Comparison of ENCODE assay signal across 8 cellular contexts in genomic region chr12:27711312-27711682, GRCh38. TPM values are rescaled to one million over a fixed set of nuclear protein-coding genes. Genes with fewer than 3 reads are reported as not detected.
A peak's percentile ranks its signal among the peaks of the same experiment; 100 is the strongest.
DNase-seq lines count a peak whose midpoint lies in the region; ATAC-seq, FAIRE-seq and TF ChIP-seq lines count a peak whose summit lies in the region.

No MANE protein-coding gene starts in this region.

- no peaks in the 10 kb centered on the region for H3K27me3 Mint-ChIP-seq in neural crest cell (ENCODE audit: low read depth)

- no peak overlapping the region for H3K18ac ChIP-seq in H1 (ENCODE audit: extremely low read depth, low read length)

- peak overlapping the region; percentile 71 for H4K5ac ChIP-seq in H1 (ENCODE audit: insufficient read length, low read depth, low read length)

- H3K9me3 ChIP-seq in cardiac muscle cell (ENCODE audit: low read depth) (no peaks in the 10 kb centered on the region), H1 (ENCODE audit: insufficient read depth in 2 of 2, low read depth in 1 of 2, low read length in 1 of 2) (no peaks in the 10 kb centered on the region)

- TF ChIP-seq EP300 in H1 (IDR thresholded peaks at IDR 0.05; ENCODE audit: borderline replicate concordance in 1 of 2, low read depth in 2 of 2, low read length in 2 of 2) = no peak

- H2BK5ac ChIP-seq in H1 (ENCODE audit: low read depth, low read length) = peak overlapping the region; percentile 87

- no peak overlapping the region for H2BK20ac ChIP-seq in H1 (ENCODE audit: low read length)

- CTCF ChIA-PET in H1 (lab: Charles Lee; ENCODE audit: partially characterized antibody) = no interaction called here

- H3K56ac ChIP-seq in H1 (replicated peaks; ENCODE audit: insufficient read length, low read depth, low read length) = peak overlapping the region; percentile 80

- peak in 1 of 2 experiments; percentile 26; a peak in 1 of 3 replicates for TF ChIP-seq POLR2A in H1 (IDR thresholded peaks at IDR 0.05; ENCODE audit: control extremely low read depth in 1 of 2, low read depth in 2 of 2, low read length in 2 of 2)

- no peak overlapping the region for H2BK120ac ChIP-seq in H1 (replicated peaks; ENCODE audit: low read depth, low read length)

- H4K8ac ChIP-seq in H1 (ENCODE audit: extremely low read depth, insufficient read depth, low read length) = peak overlapping the region; percentile 94

- no peak for TF ChIP-seq CTCF in cardiac muscle cell (IDR thresholded peaks at IDR 0.05; ENCODE audit: low read depth, low read length)
- TF ChIP-seq CTCF in H1 (IDR thresholded peaks at IDR 0.05; ENCODE audit: control extremely low read depth in 1 of 3, insufficient read depth in 1 of 3, low read depth in 1 of 3, low read length in 3 of 3) = no peak
- TF ChIP-seq CTCF in neural crest cell (conservative IDR thresholded peaks at IDR 0.05) = no peak

- in situ Hi-C loops in SK-MEL-5 (cut with HindIII; ENCODE audit: low pct_unique_long_range_greater_than_20kb, low sequenced_read_pairs) = no loop called here

- 6% methylated on average over 11 of the region's 11 CpGs; no CpG with 5 or more reads in 1 of the 2 experiments for WGBS in H1 (ENCODE audit: extremely low coverage in 1 of 2, insufficient coverage in 1 of 2, insufficient read length in 1 of 2, insufficient replicate concordance in 2 of 2, low coverage in 1 of 2, low lambda C conversion rate in 2 of 2, missing lambda C conversion rate in 1 of 2), 2 experiments

- H4K91ac ChIP-seq in H1 (replicated peaks; ENCODE audit: insufficient read length, low read length) = no peak overlapping the region

- no peak for ATAC-seq in Right ventricle myocardium inferior
- peak; percentile 24 for ATAC-seq in HG03139 (IDR thresholded peaks at IDR 0.05; ENCODE audit: unreplicated experiment)
- no peak for ATAC-seq in HG03196 (IDR thresholded peaks at IDR 0.05; ENCODE audit: unreplicated experiment)
- ATAC-seq in HG03469 (IDR thresholded peaks at IDR 0.05; ENCODE audit: unreplicated experiment) = no peak

- no peak for TF ChIP-seq RAD21 in H1 (IDR thresholded peaks at IDR 0.05 in 1 of 2, conservative IDR thresholded peaks at IDR 0.05 in 1 of 2; ENCODE audit: low read depth in 2 of 2, low read length in 2 of 2)

- POLR2A ChIA-PET in H1 (lab: Charles Lee; ENCODE audit: partially characterized antibody) = interaction anchor here (0.6 to 1.2 kb wide), 4 partner anchors 12 to 187 kb away, joined by 3 to 4 read pairs (median 3); partner anchors contain the start of genes KLHL42, MANSC4 and PPFIBP1

- H3K4me3 ChIP-seq in cardiac muscle cell = peak overlapping the region; percentile 68
- H3K4me3 ChIP-seq in H1 (ENCODE audit: extremely low read depth in 1 of 4, insufficient read depth in 2 of 4, low read depth in 3 of 4, low read length in 4 of 4) = peak overlapping the region; percentile 82 to 97 (median 91)

- DNase-seq in cardiac muscle cell (ENCODE audit: low read depth in 1 of 2, low spot score in 1 of 2) (peak in 1 of 2 donors; percentile 5), Right ventricle myocardium inferior (ENCODE audit: missing footprints) (no peak), SK-MEL-5 (ENCODE audit: low read depth, low spot score) (peak; percentile 9), H1 (ENCODE audit: low read depth in 1 of 2, low spot score in 2 of 2) (no peak), neural crest cell (ENCODE audit: low read depth, low spot score) (no peak)

- no peaks in the 10 kb centered on the region for H3K9me3 Mint-ChIP-seq in neural crest cell

- H3K4me1 ChIP-seq in cardiac muscle cell (ENCODE audit: low read depth) (no peaks in the 10 kb centered on the region), H1 (replicated peaks in 1 of 4; ENCODE audit: control insufficient read depth in 3 of 4, insufficient read depth in 4 of 4, low read length in 3 of 4) (peaks cover 0 to 3% (median 1%) of the 10 kb centered on the region in 4 experiments; a peak in 3 of 7 replicates)

- H3K4me1 Mint-ChIP-seq in neural crest cell = peaks cover 27% of the 10 kb centered on the region

- no peak overlapping the region for H2AK5ac ChIP-seq in H1 (ENCODE audit: low read depth, low read length)

- peaks cover 10 to 40% of the 10 kb centered on the region in 2 experiments; a peak in 3 of 4 replicates for H3K79me2 ChIP-seq in H1 (ENCODE audit: control insufficient read depth in 1 of 2, insufficient read depth in 2 of 2, low read length in 2 of 2)

- peaks cover 5% of the 10 kb centered on the region for H3K36me3 Mint-ChIP-seq in neural crest cell (ENCODE audit: low read depth)

- H3K27ac Mint-ChIP-seq in neural crest cell (ENCODE audit: unreplicated experiment) = peak overlapping the region; percentile 55

- peak overlapping the region; percentile 50 for H3K4ac ChIP-seq in H1 (replicated peaks; ENCODE audit: insufficient read length, low read depth, low read length)

- intact Hi-C loops in Right ventricle myocardium inferior (cut with DNase I) = loop anchor here (10.0 kb wide), 1 partner anchor 484 kb away; the partner anchor contains the start of gene CCDC91

- peak overlapping the region; percentile 86 to 97 (median 90) for H3K9ac ChIP-seq in H1 (replicated peaks in 1 of 4; ENCODE audit: extremely low read depth in 1 of 4, low read depth in 3 of 4, low read length in 3 of 4)

- peaks cover 13% of the 10 kb centered on the region; the same call in 1 of the 2 replicates for H3K23me2 ChIP-seq in H1 (ENCODE audit: low read depth, low read length)

- FAIRE-seq in H1 (lab: Jason Lieb, UNC) = no peak

- peak overlapping the region; percentile 80 to 82 for H3K4me2 ChIP-seq in H1 (ENCODE audit: insufficient read depth in 1 of 2, low read depth in 2 of 2, low read length in 2 of 2)

- 0 out of 2 replicates have a peak overlapping the region, but pooled peaks have one; percentile 88 for H2AFZ ChIP-seq in H1 (ENCODE audit: low read length)

- peaks cover 5% of the 10 kb centered on the region; the same call in 1 of the 2 replicates for H3K79me1 ChIP-seq in H1 (ENCODE audit: low read depth, low read length)

- H3K23ac ChIP-seq in H1 (ENCODE audit: insufficient read length) = no peak overlapping the region

- H2BK12ac ChIP-seq in H1 (ENCODE audit: low read depth, low read length) = peak overlapping the region; percentile 30; the same call in 1 of the 2 replicates

- H4K20me1 ChIP-seq in H1 (replicated peaks in 1 of 2; ENCODE audit: control insufficient read depth in 1 of 2, insufficient read depth in 2 of 2, low read length in 2 of 2) = peaks cover 0 to 5% of the 10 kb centered on the region in 2 experiments

- H3K27ac ChIP-seq in cardiac muscle cell = peak overlapping the region; percentile 89
- peak overlapping the region; percentile 81; the same call in 1 of the 2 replicates for H3K27ac ChIP-seq in H1 (ENCODE audit: low read depth, low read length)

- H3K27me3 ChIP-seq in cardiac muscle cell (no peaks in the 10 kb centered on the region), H1 (replicated peaks in 1 of 4; ENCODE audit: control insufficient read depth in 3 of 4, extremely low read depth in 1 of 4, insufficient read depth in 3 of 4, low read length in 3 of 4) (no peaks in the 10 kb centered on the region)

- peak overlapping the region; percentile 93 for H3K4me3 Mint-ChIP-seq in neural crest cell

- H2BK15ac ChIP-seq in H1 (ENCODE audit: low read length) = no peak overlapping the region

- H3K14ac ChIP-seq in H1 (ENCODE audit: insufficient read length) = no peak overlapping the region

- peaks cover 10% of the 10 kb centered on the region for H3K36me3 ChIP-seq in cardiac muscle cell
- peaks cover 2 to 9% (median 3%) of the 10 kb centered on the region in 4 experiments; a peak in 6 of 8 replicates for H3K36me3 ChIP-seq in H1 (ENCODE audit: control insufficient read depth in 2 of 4, insufficient read depth in 4 of 4, low read length in 3 of 4)

TF ChIP-seq in H1, 55 proteins besides CTCF, POLR2A, EP300 and RAD21 (continues in another document):
- TF ChIP-seq YY1 (IDR thresholded peaks at IDR 0.05; ENCODE audit: low read depth, low read length) = no peak
- TF ChIP-seq EGR1 (IDR thresholded peaks at IDR 0.05; ENCODE audit: borderline replicate concordance, low read depth, low read length) = no peak
- no peak for TF ChIP-seq TCF12 (IDR thresholded peaks at IDR 0.05; ENCODE audit: low read depth, low read length)
- no peak for TF ChIP-seq GABPA (IDR thresholded peaks at IDR 0.05; ENCODE audit: borderline replicate concordance, insufficient read depth, low read length)
- TF ChIP-seq FOSL1 (IDR thresholded peaks at IDR 0.05; ENCODE audit: insufficient read depth, low read depth, low read length) = no peak

RNA-seq across cellular contexts. Expression of gene MRPS35, which starts 0.7 kb away (rescaled TPM):
- total RNA-seq in cardiac muscle cell = 32.0 and 34.4 TPM in 2 replicates
- 63.6 and 73.0 TPM in 2 replicates for polyA plus RNA-seq in cardiac muscle cell
- 56.7 TPM for total RNA-seq in Right ventricle myocardium inferior
- total RNA-seq in SK-MEL-5 (2014; rRNA removed; shearing (Covaris generic)) = 95.4 and 106 TPM in 2 replicates
- polyA plus RNA-seq in SK-MEL-5 (2015; cell fraction: cytosol; rRNA removed) = 76.6 and 96.6 TPM in 2 replicates
- 29.1 and 34.6 TPM in 2 replicates for polyA plus RNA-seq in SK-MEL-5 (2015; cell fraction: nucleus; rRNA removed)
- 44.3 and 47.9 TPM in 2 replicates for total RNA-seq in H1 (2021; fragmentation: NEBNext Ultra II Directional; extraction: Animal tissue kit (Norgen Biotek cat#: 25700))
- polyA plus RNA-seq in H1 (2011; rRNA removed) = 14.6 and 26.8 TPM in 2 replicates
- 36.9 TPM for polyA plus RNA-seq in H1 (2011; cell fraction: cytosol; rRNA removed)
- 10.0 TPM for polyA plus RNA-seq in H1 (2011; cell fraction: nucleus; rRNA removed)
- 27.9 to 41.4 TPM (median 30.9 TPM) in 4 replicates for polyA plus RNA-seq in H1 (2012, experiment 1 of 2)
- polyA plus RNA-seq in H1 (2012, experiment 2 of 2) = 9.7 TPM
- 42.0 TPM for polyA plus RNA-seq in H1 (2013, experiment 1 of 2)
- 43.0 TPM for polyA plus RNA-seq in H1 (2013, experiment 2 of 2)
- 15.6 and 25.9 TPM in 2 replicates for polyA minus RNA-seq in H1 (2011; rRNA and poly(A)+ RNA removed)
- 39.6 TPM for polyA minus RNA-seq in H1 (2011; cell fraction: cytosol; rRNA and poly(A)+ RNA removed)
- polyA minus RNA-seq in H1 (2011; cell fraction: nucleus; rRNA and poly(A)+ RNA removed) = 12.6 TPM
- 35.4 and 36.7 TPM in 2 replicates for total RNA-seq in neural crest cell

RNA-seq across cellular contexts. Expression of gene REP15, which starts 15.1 kb away (rescaled TPM):
- total RNA-seq in cardiac muscle cell (0.35 and 0.57 TPM in 2 replicates), Right ventricle myocardium inferior (8.2 TPM), neural crest cell (1.3 and 1.5 TPM in 2 replicates)
- polyA plus RNA-seq in cardiac muscle cell (not detected in 2 replicates), H1 (2011; rRNA removed) (0.06 TPM in 1 of 2 replicates, not detected in the other)
- 0.13 and 1.4 TPM in 2 replicates for total RNA-seq in SK-MEL-5 (2014; rRNA removed; shearing (Covaris generic))
- 0.38 and 0.44 TPM in 2 replicates for polyA plus RNA-seq in SK-MEL-5 (2015; cell fraction: cytosol; rRNA removed)
- 0.49 and 2.0 TPM in 2 replicates for polyA plus RNA-seq in SK-MEL-5 (2015; cell fraction: nucleus; rRNA removed)
- total RNA-seq in H1 (2021; fragmentation: NEBNext Ultra II Directional; extraction: Animal tissue kit (Norgen Biotek cat#: 25700)) = 0.73 and 0.80 TPM in 2 replicates
- 0.21 TPM for polyA plus RNA-seq in H1 (2011; cell fraction: cytosol; rRNA removed)
- 0.10 TPM for polyA plus RNA-seq in H1 (2011; cell fraction: nucleus; rRNA removed)
- 0.24 to 1.0 TPM (median 0.29 TPM) in 4 replicates for polyA plus RNA-seq in H1 (2012, experiment 1 of 2)
- polyA plus RNA-seq in H1 (2012, experiment 2 of 2) = not detected
- polyA plus RNA-seq in H1 (2013, experiment 1 of 2) = 0.30 TPM
- 0.31 TPM for polyA plus RNA-seq in H1 (2013, experiment 2 of 2)
- 0.44 TPM in 2 replicates for polyA minus RNA-seq in H1 (2011; rRNA and poly(A)+ RNA removed)
- not detected for polyA minus RNA-seq in H1 (2011; cell fraction: cytosol; rRNA and poly(A)+ RNA removed)
- polyA minus RNA-seq in H1 (2011; cell fraction: nucleus; rRNA and poly(A)+ RNA removed) = 1.00 TPM
